Comparison of ENCODE assay signal across 8 cellular contexts in the genomic region with DNA sequence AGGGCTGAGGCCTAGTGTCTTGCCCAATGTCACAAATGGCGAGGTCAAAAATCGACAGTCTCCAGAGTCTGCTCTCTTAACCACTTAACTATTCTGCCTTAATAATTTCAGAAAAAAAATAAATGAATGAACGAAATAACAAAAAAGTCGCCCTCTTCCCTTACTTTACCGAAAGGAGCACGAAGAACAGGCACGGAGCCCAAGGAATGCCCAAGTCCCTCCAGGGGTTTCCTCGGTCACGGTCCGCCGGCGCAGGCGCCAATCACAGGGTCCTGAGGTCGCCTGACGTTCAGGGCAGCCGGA. TPM values are rescaled to one million over a fixed set of nuclear protein-coding genes. Genes with fewer than 3 reads are reported as not detected.
DNase-seq lines count a peak whose midpoint lies in the region; ATAC-seq, FAIRE-seq and TF ChIP-seq lines count a peak whose summit lies in the region.

No MANE protein-coding gene starts in this region.

- TF ChIP-seq CTCF in keratinocyte (optimal IDR thresholded peaks at IDR 0.05 in 1 of 3, IDR thresholded peaks at IDR 0.05 in 1 of 3, conservative IDR thresholded peaks at IDR 0.05 in 1 of 3; ENCODE audit: extremely low read depth in 1 of 3, insufficient read depth in 2 of 3, low read length in 3 of 3): no peak

- H3K4me1 ChIP-seq in adipocyte (ENCODE audit: control insufficient read depth, insufficient read depth, low read length) (peaks cover 32% of the 10 kb centered on the region), keratinocyte (ENCODE audit: control insufficient read depth, extremely low read depth, insufficient read depth, low read length) (peaks cover 19% of the 10 kb centered on the region), subcutaneous abdominal adipose tissue (ENCODE audit: control insufficient read depth in 5 of 5, insufficient read depth in 5 of 5, low read length in 5 of 5) (peaks cover 4 to 29% (median 27%) of the 10 kb centered on the region in 5 donors)

- H3K9me1 ChIP-seq in keratinocyte (ENCODE audit: control insufficient read depth, extremely low read depth, insufficient read depth, low read length): no peaks in the 10 kb centered on the region

- H3K9me3 ChIP-seq in adipocyte (ENCODE audit: control insufficient read depth, low read length) (no peaks in the 10 kb centered on the region), keratinocyte (ENCODE audit: control insufficient read depth, low read depth, low read length) (no peaks in the 10 kb centered on the region), subcutaneous abdominal adipose tissue (ENCODE audit: control insufficient read depth in 5 of 5, low read length in 5 of 5) (no peaks in the 10 kb centered on the region)

- dilution Hi-C loops in keratinocyte (cut with MboI; ENCODE audit: extremely low pct_ligation_motif_present, low sequenced_read_pairs): no loop called here

- no peak for FAIRE-seq in keratinocyte (lab: Jason Lieb, UNC)

- peaks cover 40% of the 10 kb centered on the region for H3K79me2 ChIP-seq in keratinocyte (ENCODE audit: control insufficient read depth, insufficient read depth, low read length)

- ATAC-seq in GM18511 (IDR thresholded peaks at IDR 0.05; ENCODE audit: unreplicated experiment) (peak; percentile 12), HG03108 (IDR thresholded peaks at IDR 0.05; ENCODE audit: unreplicated experiment) (peak; percentile 75)

- DNase-seq in adipocyte (ENCODE audit: low read depth) (no peak), keratinocyte (ENCODE audit: low read depth, low spot score) (no peak), NCI-H1417 (lab: John Stamatoyannopoulos, UW) (no peak), T1000 (lab: John Stamatoyannopoulos, UW) (no peak), dermis blood vessel endothelial cell (no peak)

- H2AFZ ChIP-seq in keratinocyte (ENCODE audit: control insufficient read depth, low read length): peak overlapping the region; percentile 100

- no peaks in the 10 kb centered on the region for H4K20me1 ChIP-seq in keratinocyte (ENCODE audit: control insufficient read depth, extremely low read depth, insufficient read depth, low read length)

- no peaks in the 10 kb centered on the region for H3K27me3 ChIP-seq in adipocyte (replicated peaks; ENCODE audit: control insufficient read depth, insufficient read depth, low read length)
- no peaks in the 10 kb centered on the region for H3K27me3 ChIP-seq in keratinocyte (ENCODE audit: control insufficient read depth, extremely low read depth, insufficient read depth, low read length)
- H3K27me3 ChIP-seq in subcutaneous abdominal adipose tissue (ENCODE audit: control insufficient read depth in 5 of 5, insufficient read depth in 4 of 5, low read length in 5 of 5): no peaks in the 10 kb centered on the region

- H3K9ac ChIP-seq in adipocyte (ENCODE audit: low read length): peak overlapping the region; percentile 92
- peak overlapping the region; percentile 96 for H3K9ac ChIP-seq in keratinocyte (ENCODE audit: control insufficient read depth, extremely low read depth, insufficient read depth, low read length)
- peak overlapping the region; percentile 96 to 99 (median 96) for H3K9ac ChIP-seq in subcutaneous abdominal adipose tissue (ENCODE audit: low read length in 5 of 5)

- H3K36me3 ChIP-seq in adipocyte (ENCODE audit: control insufficient read depth, insufficient read depth, low read length, severe bottlenecking) (peaks cover 50% of the 10 kb centered on the region), keratinocyte (ENCODE audit: control insufficient read depth in 2 of 2, extremely low read depth in 1 of 2, insufficient read depth in 2 of 2, low read length in 2 of 2) (peaks cover 16 to 18% of the 10 kb centered on the region in 2 experiments), subcutaneous abdominal adipose tissue (ENCODE audit: control insufficient read depth in 5 of 5, insufficient read depth in 5 of 5, low read length in 5 of 5) (peaks cover 26 to 37% (median 32%) of the 10 kb centered on the region in 5 donors)

- peak overlapping the region; percentile 96 for H3K27ac ChIP-seq in keratinocyte (ENCODE audit: control insufficient read depth, insufficient read depth, low read length)
- peak overlapping the region; percentile 95 for H3K27ac ChIP-seq in subcutaneous abdominal adipose tissue (ENCODE audit: low read depth, low read length)

- peak overlapping the region; percentile 95 for H3K4me2 ChIP-seq in keratinocyte (ENCODE audit: control insufficient read depth, extremely low read depth, insufficient read depth, low read depth, low read length)

- H3K4me3 ChIP-seq in adipocyte (ENCODE audit: low read length) (peak overlapping the region; percentile 91), keratinocyte (ENCODE audit: control insufficient read depth in 2 of 3, extremely low read depth in 1 of 3, insufficient read depth in 2 of 3, low read depth in 1 of 3, low read length in 3 of 3) (peak overlapping the region; percentile 95 to 97 (median 96)), subcutaneous abdominal adipose tissue (ENCODE audit: low read depth in 1 of 5, low read length in 5 of 5) (peak overlapping the region; percentile 88 to 100 (median 97))

RNA-seq across cellular contexts. Expression of a gene that starts 0.3 kb away (rescaled TPM):
- 30.4 to 39.8 TPM (median 38.5 TPM) in 3 replicates for polyA plus RNA-seq in keratinocyte
- polyA plus RNA-seq in keratinocyte (2011; ENCODE audit: low read depth): 9.7 TPM
- polyA plus RNA-seq in keratinocyte (2011; cell fraction: cytosol; rRNA removed): 19.8 and 27.1 TPM in 2 replicates
- polyA plus RNA-seq in keratinocyte (2011; cell fraction: nucleus; rRNA removed): 110 and 119 TPM in 2 replicates
- polyA plus RNA-seq in keratinocyte (2012; ENCODE audit: low replicate concordance): 20.7 and 21.2 TPM in 2 replicates
- polyA minus RNA-seq in keratinocyte: 21.2 to 31.2 TPM (median 31.2 TPM) in 3 replicates
- polyA minus RNA-seq in keratinocyte (2011; cell fraction: cytosol; rRNA and poly(A)+ RNA removed): 15.7 TPM
- polyA minus RNA-seq in keratinocyte (2011; cell fraction: nucleus; rRNA and poly(A)+ RNA removed): 28.8 and 34.4 TPM in 2 replicates
- 14.8 and 27.6 TPM in 2 replicates for total RNA-seq in dermis blood vessel endothelial cell

RNA-seq across cellular contexts. Expression of a gene that starts 0.6 kb away (rescaled TPM):
- 10.3 to 17.0 TPM (median 13.5 TPM) in 3 replicates for polyA plus RNA-seq in keratinocyte
- 56.3 TPM for polyA plus RNA-seq in keratinocyte (2011; ENCODE audit: low read depth)
- polyA plus RNA-seq in keratinocyte (2011; cell fraction: cytosol; rRNA removed): 12.6 and 15.0 TPM in 2 replicates
- 20.6 and 27.6 TPM in 2 replicates for polyA plus RNA-seq in keratinocyte (2011; cell fraction: nucleus; rRNA removed)
- polyA plus RNA-seq in keratinocyte (2012; ENCODE audit: low replicate concordance): 19.9 and 24.1 TPM in 2 replicates
- 5.0 to 6.8 TPM (median 6.0 TPM) in 3 replicates for polyA minus RNA-seq in keratinocyte
- polyA minus RNA-seq in keratinocyte (2011; cell fraction: cytosol; rRNA and poly(A)+ RNA removed): 10.7 TPM
- polyA minus RNA-seq in keratinocyte (2011; cell fraction: nucleus; rRNA and poly(A)+ RNA removed): 8.3 and 10.8 TPM in 2 replicates
- total RNA-seq in dermis blood vessel endothelial cell: 31.3 and 39.2 TPM in 2 replicates

RNA-seq across cellular contexts. Expression of a gene that starts 34.3 kb away (rescaled TPM):
- 77.8 to 103 TPM (median 85.7 TPM) in 3 replicates for polyA plus RNA-seq in keratinocyte
- 56.9 TPM for polyA plus RNA-seq in keratinocyte (2011; ENCODE audit: low read depth)
- 60.5 and 106 TPM in 2 replicates for polyA plus RNA-seq in keratinocyte (2011; cell fraction: cytosol; rRNA removed)
- polyA plus RNA-seq in keratinocyte (2011; cell fraction: nucleus; rRNA removed): 60.4 and 65.4 TPM in 2 replicates
- 37.4 and 68.4 TPM in 2 replicates for polyA plus RNA-seq in keratinocyte (2012; ENCODE audit: low replicate concordance)
- 42.3 to 76.8 TPM (median 65.0 TPM) in 3 replicates for polyA minus RNA-seq in keratinocyte
- 58.7 TPM for polyA minus RNA-seq in keratinocyte (2011; cell fraction: cytosol; rRNA and poly(A)+ RNA removed)
- 47.4 and 91.5 TPM in 2 replicates for polyA minus RNA-seq in keratinocyte (2011; cell fraction: nucleus; rRNA and poly(A)+ RNA removed)
- 40.5 and 44.9 TPM in 2 replicates for total RNA-seq in dermis blood vessel endothelial cell

RNA-seq across cellular contexts. Expression of a gene that starts 34.3 kb away (rescaled TPM):
- 0.86 to 1.1 TPM (median 1.1 TPM) in 3 replicates for polyA plus RNA-seq in keratinocyte
- 0.70 TPM for polyA plus RNA-seq in keratinocyte (2011; ENCODE audit: low read depth)
- polyA plus RNA-seq in keratinocyte (2011; cell fraction: cytosol; rRNA removed): 0.40 and 0.89 TPM in 2 replicates
- polyA plus RNA-seq in keratinocyte (2011; cell fraction: nucleus; rRNA removed): 2.1 TPM in 2 replicates
- polyA plus RNA-seq in keratinocyte (2012; ENCODE audit: low replicate concordance): 0.83 and 1.00 TPM in 2 replicates
- polyA minus RNA-seq in keratinocyte: 0.66 to 1.0 TPM (median 0.69 TPM) in 3 replicates
- polyA minus RNA-seq in keratinocyte (2011; cell fraction: cytosol; rRNA and poly(A)+ RNA removed): not detected
- 4.0 and 5.7 TPM in 2 replicates for polyA minus RNA-seq in keratinocyte (2011; cell fraction: nucleus; rRNA and poly(A)+ RNA removed)
- total RNA-seq in dermis blood vessel endothelial cell: 2.7 and 2.8 TPM in 2 replicates
